In genomic region chr17:6366144-6366755, GRCh38 we compare ENCODE assay signal across 14 cellular contexts.
A peak's percentile ranks its signal among the peaks of the same experiment; 100 is the strongest.
DNase-seq lines count a peak whose midpoint lies in the region; ATAC-seq, FAIRE-seq and TF ChIP-seq lines count a peak whose summit lies in the region.
"Had no signal": no experiment of that assay in that cellular context is flagged by ENCODE, and none has a peak within 500 bp of the region (broad histone marks: within the 10 kb centered on the region; RNA-seq: fewer than 3 reads in every experiment).

No MANE protein-coding gene starts in this region.

- TF ChIP-seq POLR2A in IMR-90 (IDR thresholded peaks at IDR 0.05; ENCODE audit: low read depth, low read length): no peak

- dilution Hi-C loops in IMR-90 (cut with HindIII; ENCODE audit: low sequenced_read_pairs, unreplicated experiment): no loop called here

- 0 out of 2 replicates have a peak overlapping the region, but pooled peaks have one; percentile 7 for H3K23ac ChIP-seq in IMR-90 (ENCODE audit: low read depth, low read length)

- POLR2A ChIA-PET in IMR-90 (lab: Charles Lee; ENCODE audit: unreplicated experiment): no interaction called here

- no peak overlapping the region; the same call in 1 of the 2 replicates for H3K4ac ChIP-seq in IMR-90 (ENCODE audit: low read depth, low read length)

- no peak overlapping the region for H3K4me3 ChIP-seq in IMR-90 (ENCODE audit: insufficient read depth, low read depth, low read length)
- H3K4me3 ChIP-seq in astrocyte (ENCODE audit: insufficient read depth, low read depth, low read length): no peak overlapping the region
- H3K4me3 ChIP-seq: GM12878, sigmoid colon had no signal

- no peaks in the 10 kb centered on the region for H3K79me2 ChIP-seq in astrocyte (ENCODE audit: insufficient read depth, low read length)

- H3K18ac ChIP-seq in IMR-90 (ENCODE audit: low read depth, low read length): peak overlapping the region; percentile 33; the same call in 1 of the 2 replicates

- CTCF ChIA-PET in Calu3 (lab: Charles Lee): no interaction called here
- CTCF ChIA-PET in IMR-90 (lab: Yijun Ruan, JAX): no interaction called here

- DNase-seq in Calu3 (no peak), IMR-90 (peak; percentile 24), astrocyte (ENCODE audit: low read depth) (peak; percentile 77), kidney tubule cell (ENCODE audit: low spot score) (peak; percentile 90)
- DNase-seq in activated CD4-positive, CD25-positive, alpha-beta regulatory T cell (lab: John Stamatoyannopoulos, UW): no peak
- DNase-seq in NK-92 treated with Interleukin-12 subunit alpha and Interleukin-12 subunit beta, amount 100 ng/mL, for 24 hours (lab: John Stamatoyannopoulos, UW): no peak
- DNase-seq: brain microvascular endothelial cell, midbrain, NCI-H524 treated with DMSO at 0.1 percent for 48 hours, sigmoid colon had no signal

- H4K20me1 ChIP-seq in IMR-90 (ENCODE audit: insufficient read depth, low read length): no peaks in the 10 kb centered on the region
- H4K20me1 ChIP-seq in astrocyte (ENCODE audit: insufficient read depth, low read length): no peaks in the 10 kb centered on the region

- no peaks in the 10 kb centered on the region for H3K36me3 Mint-ChIP-seq in Calu3 (ENCODE audit: insufficient read depth, unreplicated experiment)
- H3K36me3 Mint-ChIP-seq in astrocyte (ENCODE audit: low read depth, unreplicated experiment): no peaks in the 10 kb centered on the region

- no peak for TF ChIP-seq RAD21 in IMR-90 (IDR thresholded peaks at IDR 0.05; ENCODE audit: low read length)

- no peak overlapping the region; the same call in 1 of the 2 replicates for H3K4me2 ChIP-seq in IMR-90 (ENCODE audit: low read depth, low read length)
- peak overlapping the region; percentile 62 for H3K4me2 ChIP-seq in astrocyte (ENCODE audit: low read length)

- H2AK9ac ChIP-seq in IMR-90 (replicated peaks; ENCODE audit: low read depth, low read length, poor library complexity): no peak overlapping the region

- H3K27me3 Mint-ChIP-seq in Calu3 (ENCODE audit: unreplicated experiment) (peaks cover 14% of the 10 kb centered on the region), astrocyte (ENCODE audit: low read depth, unreplicated experiment) (peaks cover 8% of the 10 kb centered on the region)

- H2AFZ ChIP-seq in IMR-90 (replicated peaks; ENCODE audit: low read length, poor library complexity) (no peak overlapping the region), astrocyte (ENCODE audit: low read depth, low read length) (no peak overlapping the region)

- no peak overlapping the region for H3K14ac ChIP-seq in IMR-90 (replicated peaks; ENCODE audit: low read depth, low read length)

- 40% methylated on average over 1 of the region's 3 CpGs; no CpG with 5 or more reads in 1 of the 2 experiments for WGBS in IMR-90 (ENCODE audit: extremely low coverage in 2 of 2, insufficient read length in 1 of 2), 2 experiments

- H3K56ac ChIP-seq in IMR-90 (ENCODE audit: extremely low read depth, insufficient read depth, low read length): no peak overlapping the region

- H2BK20ac ChIP-seq in IMR-90 (ENCODE audit: low read depth, low read length): no peak overlapping the region

- intact Hi-C loops in Calu3 (cut with micrococcal nuclease; ENCODE audit: unreplicated experiment) (no loop called here), IMR-90 (cut with micrococcal nuclease) (loop anchor here (5.0 to 10.0 kb wide), 2 partner anchors 56 to 141 kb away; no protein-coding TSS in a partner anchor)

- H3K9me1 ChIP-seq in IMR-90 (ENCODE audit: insufficient read depth, low read length): peaks cover 3% of the 10 kb centered on the region; the same call in 1 of the 2 replicates

- no peak overlapping the region for H2AK5ac ChIP-seq in IMR-90 (ENCODE audit: low read depth, low read length)

- H2BK120ac ChIP-seq in IMR-90 (ENCODE audit: low read depth, low read length): no peak overlapping the region; the same call in 1 of the 2 replicates

- H4K5ac ChIP-seq in IMR-90 (ENCODE audit: low read depth, low read length): no peak overlapping the region; the same call in 1 of the 2 replicates

- in situ Hi-C loops in IMR-90 (cut with MboI; ENCODE audit: low sequenced_read_pairs): no loop called here

- H3K27ac Mint-ChIP-seq in Calu3 (ENCODE audit: unreplicated experiment) (no peak overlapping the region), astrocyte (ENCODE audit: unreplicated experiment) (no peak overlapping the region)
- H3K27ac Mint-ChIP-seq: T-helper 1 cell treated with Interleukin-12 subunit alpha and Interleukin-12 subunit beta and Interleukin-4 antibody, amounts not matched to agents 30 μg/mL and 1 μg/mL, for 36 hours had no signal

- ATAC-seq in IMR-90 (ENCODE audit: low read depth) (peak; percentile 53), SK-N-SH treated with all-trans-retinoic acid at 6 μM for 48 hours (no peak), GM19467 (IDR thresholded peaks at IDR 0.05; ENCODE audit: unreplicated experiment) (no peak)
- ATAC-seq: GM12878 had no signal

- H3K9me3 ChIP-seq in IMR-90 (ENCODE audit: control insufficient read depth, insufficient read depth, low read length) (no peaks in the 10 kb centered on the region; the same call in 1 of the 2 replicates), astrocyte (ENCODE audit: insufficient read depth, low read depth, low read length) (no peaks in the 10 kb centered on the region)
- H3K9me3 ChIP-seq: sigmoid colon had no signal

- no peaks in the 10 kb centered on the region for H3K9me3 Mint-ChIP-seq in Calu3 (ENCODE audit: low read depth, unreplicated experiment)
- no peaks in the 10 kb centered on the region for H3K9me3 Mint-ChIP-seq in astrocyte (ENCODE audit: unreplicated experiment)
- H3K9me3 Mint-ChIP-seq: T-helper 1 cell treated with Interleukin-12 subunit alpha and Interleukin-12 subunit beta and Interleukin-4 antibody, amounts not matched to agents 30 μg/mL and 1 μg/mL, for 36 hours had no signal

- H3K36me3 ChIP-seq in IMR-90 (ENCODE audit: control insufficient read depth, insufficient read depth, low read length) (no peaks in the 10 kb centered on the region), astrocyte (ENCODE audit: insufficient read depth, low read length) (no peaks in the 10 kb centered on the region)
- H3K36me3 ChIP-seq: brain microvascular endothelial cell, sigmoid colon had no signal

- H3K4me1 Mint-ChIP-seq in Calu3 (ENCODE audit: low read depth, unreplicated experiment) (peaks cover 17% of the 10 kb centered on the region), astrocyte (ENCODE audit: low read depth, unreplicated experiment) (peaks cover 13% of the 10 kb centered on the region)

- H2BK5ac ChIP-seq in IMR-90 (ENCODE audit: low read depth, low read length, poor library complexity, severe bottlenecking): no peak overlapping the region

- H3K4me3 Mint-ChIP-seq in Calu3 (ENCODE audit: low read depth, unreplicated experiment) (peak overlapping the region; percentile 32), astrocyte (ENCODE audit: unreplicated experiment) (no peak overlapping the region)
- H3K4me3 Mint-ChIP-seq: T-helper 1 cell treated with Interleukin-12 subunit alpha and Interleukin-12 subunit beta and Interleukin-4 antibody, amounts not matched to agents 30 μg/mL and 1 μg/mL, for 36 hours had no signal

- TF ChIP-seq CTCF in Calu3 (IDR thresholded peaks at IDR 0.05; ENCODE audit: unreplicated experiment): no peak
- no peak for TF ChIP-seq CTCF in IMR-90 (conservative IDR thresholded peaks at IDR 0.05; ENCODE audit: low read depth, low read length)
- TF ChIP-seq CTCF in astrocyte (IDR thresholded peaks at IDR 0.05; ENCODE audit: insufficient read depth, low read depth, low read length): no peak

- H3K27ac ChIP-seq in IMR-90 (ENCODE audit: insufficient read depth, low read length) (no peak overlapping the region), astrocyte (ENCODE audit: low read depth, low read length) (no peak overlapping the region)
- H3K27ac ChIP-seq: brain microvascular endothelial cell, sigmoid colon had no signal

- FAIRE-seq in astrocyte (lab: Jason Lieb, UNC): no peak
- FAIRE-seq: GM12878 had no signal

- H2BK15ac ChIP-seq in IMR-90 (ENCODE audit: low read depth, low read length): no peak overlapping the region

- H4K91ac ChIP-seq in IMR-90 (ENCODE audit: insufficient read depth, low read depth, low read length): no peak overlapping the region; the same call in 1 of the 2 replicates

- H3K9ac ChIP-seq in IMR-90 (ENCODE audit: low read depth, low read length) (no peak overlapping the region), astrocyte (ENCODE audit: low read length) (no peak overlapping the region)

- no peaks in the 10 kb centered on the region for H3K79me1 ChIP-seq in IMR-90 (ENCODE audit: low read depth in 1 of 2, low read length in 2 of 2)

- no peak overlapping the region for H4K8ac ChIP-seq in IMR-90 (ENCODE audit: low read depth in 2 of 2, low read length in 2 of 2)

- H3K27me3 ChIP-seq in IMR-90 (ENCODE audit: control insufficient read depth, insufficient read depth, low read length): peaks cover 5% of the 10 kb centered on the region
- H3K27me3 ChIP-seq in astrocyte (ENCODE audit: insufficient read depth, low read length): peaks cover 3% of the 10 kb centered on the region
- H3K27me3 ChIP-seq: brain microvascular endothelial cell had no signal

- BruUV-seq in Calu3 (replicated peaks; lab: Mats Ljungman, UMichigan): no TSS peak
- no TSS peak for BruUV-seq in IMR-90 (replicated peaks; lab: Mats Ljungman, UMichigan)

- H3K4me1 ChIP-seq in IMR-90 (ENCODE audit: control insufficient read depth, insufficient read depth, low read length) (peaks cover 21% of the 10 kb centered on the region), astrocyte (ENCODE audit: insufficient read depth, low read length) (peaks cover 14% of the 10 kb centered on the region)
- H3K4me1 ChIP-seq: sigmoid colon had no signal

TF ChIP-seq in IMR-90, 13 proteins besides CTCF, POLR2A, EP300 and RAD21 (continues in another document):
- TF ChIP-seq USF2 (IDR thresholded peaks at IDR 0.05; ENCODE audit: low read depth, low read length) (no peak), MAFK (IDR thresholded peaks at IDR 0.05; ENCODE audit: low read depth, low read length) (no peak)

TF ChIP-seq in SK-N-SH treated with all-trans-retinoic acid at 6 μM for 48 hours, 23 proteins besides CTCF, POLR2A, EP300 and RAD21 (continues in another document):
- TF ChIP-seq ISL1 (CRISPR knock-in tag; IDR thresholded peaks at IDR 0.05): no peak
- TF ChIP-seq SNAI2 (CRISPR knock-in tag; IDR thresholded peaks at IDR 0.05): no peak
- TF ChIP-seq ZNF70 (CRISPR knock-in tag; IDR thresholded peaks at IDR 0.05): no peak
- no peak for TF ChIP-seq CREB5 (CRISPR knock-in tag; IDR thresholded peaks at IDR 0.05; ENCODE audit: low read depth)
- no peak for TF ChIP-seq PPARA (CRISPR knock-in tag; IDR thresholded peaks at IDR 0.05; ENCODE audit: borderline replicate concordance)

Comparison
In these comparisons a context has a peak if more than half of its experiments do, and no peak if none do; other contexts are left out.
1. DNase-seq: peak in IMR-90 (single experiment), astrocyte (single experiment) and kidney tubule cell (single experiment); none in Calu3 (single experiment), activated CD4-positive, CD25-positive, alpha-beta regulatory T cell (0 of 4) and NK-92 treated with Interleukin-12 subunit alpha and Interleukin-12 subunit beta, amount 100 ng/mL, for 24 hours (single experiment).